ENCODE assay signal across 26 cellular contexts in genomic region chr17:8707232-8707590, GRCh38. TPM values are rescaled to one million over a fixed set of nuclear protein-coding genes. Genes with fewer than 3 reads are reported as not detected.
DNase-seq lines count a peak whose midpoint lies in the region; ATAC-seq and TF ChIP-seq lines count a peak whose summit lies in the region.
"Had no signal": no experiment of that assay in that cellular context is flagged by ENCODE, and none has a peak within 500 bp of the region (broad histone marks: within the 10 kb centered on the region; RNA-seq: fewer than 3 reads in every experiment).

No MANE protein-coding gene starts in this region.

- no peaks in the 10 kb centered on the region for H3K27me3 ChIP-seq in heart right ventricle
- no peaks in the 10 kb centered on the region for H3K27me3 ChIP-seq in trophoblast cell (ENCODE audit: insufficient read depth, low read length)
- H3K27me3 ChIP-seq in psoas muscle (ENCODE audit: insufficient read depth in 3 of 3, low read length in 2 of 3): peaks cover 0 to 10% (median 0%) of the 10 kb centered on the region in 3 donors
- H3K27me3 ChIP-seq: gastroesophageal sphincter, neutrophil, suprapubic skin had no signal

- H4K12ac ChIP-seq in trophoblast cell (ENCODE audit: low read depth, low read length): no peak overlapping the region

- intact Hi-C loops in heart right ventricle (cut with DNase I) (no loop called here), psoas muscle (cut with DNase I) (no loop called here)

- H2AK5ac ChIP-seq in trophoblast cell (ENCODE audit: low read length): no peak overlapping the region

- H2BK120ac ChIP-seq in trophoblast cell (ENCODE audit: insufficient read depth, low read length, poor library complexity): peak overlapping the region; percentile 54

- H3K27ac ChIP-seq in heart right ventricle (peak overlapping the region in 6 of 10 donors; percentile 30 to 74 (median 56)), trophoblast cell (ENCODE audit: low read depth, low read length) (peak overlapping the region; percentile 92), psoas muscle (no peak overlapping the region)
- H3K27ac ChIP-seq: gastroesophageal sphincter, neutrophil, prostate gland, suprapubic skin had no signal

- no peak overlapping the region for H2AFZ ChIP-seq in trophoblast cell (ENCODE audit: insufficient read depth, low read length, poor library complexity)

- H2BK12ac ChIP-seq in trophoblast cell (ENCODE audit: low read length): peak overlapping the region; percentile 10

- H3K23ac ChIP-seq in trophoblast cell (ENCODE audit: low read length): no peak overlapping the region

- H3K4me3 ChIP-seq in heart right ventricle (no peak overlapping the region), trophoblast cell (ENCODE audit: low read depth, low read length) (no peak overlapping the region), psoas muscle (no peak overlapping the region)
- H3K4me3 ChIP-seq: gastroesophageal sphincter, prostate gland, suprapubic skin had no signal

- H3K4me2 ChIP-seq in trophoblast cell (ENCODE audit: low read length): no peak overlapping the region

- H3K4me1 ChIP-seq in heart right ventricle (peaks cover 0 to 30% (median 9%) of the 10 kb centered on the region in 9 donors), trophoblast cell (ENCODE audit: control insufficient read depth in 1 of 2, insufficient read depth in 2 of 2, low read length in 2 of 2) (peaks cover 20% of the 10 kb centered on the region in 2 experiments), psoas muscle (no peaks in the 10 kb centered on the region)
- H3K4me1 ChIP-seq: prostate gland, suprapubic skin had no signal

- H3K36me3 ChIP-seq in heart right ventricle (no peaks in the 10 kb centered on the region), trophoblast cell (ENCODE audit: control insufficient read depth in 1 of 2, insufficient read depth in 2 of 2, low read length in 2 of 2) (no peaks in the 10 kb centered on the region), psoas muscle (ENCODE audit: insufficient read depth in 1 of 2, low read depth in 1 of 2) (no peaks in the 10 kb centered on the region)
- H3K36me3 ChIP-seq: gastroesophageal sphincter, neutrophil, prostate gland, suprapubic skin had no signal

- no peak for TF ChIP-seq CTCF in AG09319 (IDR thresholded peaks at IDR 0.05; ENCODE audit: low read depth, low read length)
- TF ChIP-seq CTCF in heart right ventricle (IDR thresholded peaks at IDR 0.05): no peak
- no peak for TF ChIP-seq CTCF in psoas muscle (IDR thresholded peaks at IDR 0.05)

- no peak overlapping the region for H3K4ac ChIP-seq in trophoblast cell (ENCODE audit: low read depth, low read length)

- H3K79me1 ChIP-seq in trophoblast cell (ENCODE audit: low read length): peaks cover 13% of the 10 kb centered on the region

- H3K9me3 ChIP-seq in heart right ventricle (peaks cover 0 to 11% (median 0%) of the 10 kb centered on the region in 11 donors), trophoblast cell (ENCODE audit: insufficient read depth, low read depth, low read length) (peaks cover 5% of the 10 kb centered on the region), psoas muscle (no peaks in the 10 kb centered on the region)
- H3K9me3 ChIP-seq: gastroesophageal sphincter, neutrophil, prostate gland, suprapubic skin had no signal

- DNase-seq in AG09319 (ENCODE audit: extremely low read depth, low read depth): peak; percentile 3
- peak; percentile 43 for DNase-seq in NCI-H82 treated with DMSO at 0.1 percent for 48 hours (lab: John Stamatoyannopoulos, UW; ENCODE audit: unreplicated experiment)
- DNase-seq in heart right ventricle: no peak
- DNase-seq in trophoblast cell: no peak
- no peak for DNase-seq in psoas muscle
- no peak for DNase-seq in putamen (ENCODE audit: low spot score)
- DNase-seq in iPS-NIHi11 (ENCODE audit: low spot score): no peak
- DNase-seq: activated CD4-positive, alpha-beta T cell treated with anti-CD3 and anti-CD28 coated beads, Interleukin-2, amount 50 U/mL, for 4 hours; activated CD8-positive, alpha-beta memory T cell treated with anti-CD3 and anti-CD28 coated beads, Interleukin-2, amount 50 U/mL, for 4 hours; effector CD8-positive, alpha-beta T cell; HFFc6; mammary epithelial cell; NCI-H1105 treated with DMSO at 0.1 percent for 48 hours; NCI-H2029; small intestine had no signal

- no peak overlapping the region for H3K18ac ChIP-seq in trophoblast cell (ENCODE audit: low read length)

- peaks cover 2% of the 10 kb centered on the region for H3K79me2 ChIP-seq in trophoblast cell (ENCODE audit: control insufficient read depth, insufficient read depth, low read length, poor library complexity)

- H3K9ac ChIP-seq in trophoblast cell (ENCODE audit: low read length): no peak overlapping the region

- peak overlapping the region; percentile 76 for H4K91ac ChIP-seq in trophoblast cell (ENCODE audit: low read depth, low read length)

- WGBS in heart right ventricle, 2 donors: 69 to 71% methylated on average over 5 of the region's 5 CpGs
- WGBS in trophoblast cell (ENCODE audit: extremely low coverage, insufficient coverage, insufficient read length): no CpG with 5 or more reads among the region's 5 CpGs
- WGBS in psoas muscle, 3 donors: 42 to 58% (median 49%) methylated on average over 5 of the region's 5 CpGs

- no peak overlapping the region for H3K14ac ChIP-seq in trophoblast cell (ENCODE audit: low read length)

- ATAC-seq in heart right ventricle: peak in 4 of 8 donors; percentile 17 to 56 (median 38)
- ATAC-seq in GM21737 (IDR thresholded peaks at IDR 0.05; ENCODE audit: unreplicated experiment): no peak
- ATAC-seq in psoas muscle: no peak
- ATAC-seq: activated T-helper 17 cell treated with anti-CD3 and anti-CD28 coated beads, Interleukin-2, amount 50 U/mL, for 72 hours; gastroesophageal sphincter; stimulated activated memory B cell treated with anti-CD40 and anti-IgM and Interleukin-4, amounts not matched to agents 10 μg/mL and 1 μg/mL and 100 μg/mL, for 72 hours had no signal

- H4K8ac ChIP-seq in trophoblast cell (ENCODE audit: low read depth, low read length): no peak overlapping the region

- H2BK5ac ChIP-seq in trophoblast cell (ENCODE audit: low read depth, low read length, poor library complexity): peak overlapping the region; percentile 28

RNA-seq across cellular contexts. Expression of gene CCDC42, which starts 37.4 kb away (rescaled TPM):
- total RNA-seq in heart right ventricle (under 1 TPM in 1 of 10 donors, not detected in 9; 0.30 TPM), psoas muscle (not detected)
- polyA plus RNA-seq in heart right ventricle (not detected), psoas muscle (not detected)
- polyA plus RNA-seq in trophoblast cell (2013): 0.19 and 0.25 TPM in 2 replicates
- total RNA-seq: Daoy, gastroesophageal sphincter, HFFc6, M059J, mammary epithelial cell, myocyte, suprapubic skin had no signal
- polyA plus RNA-seq: esophagus, mammary epithelial cell, small intestine had no signal

RNA-seq across cellular contexts. Expression of gene SPDYE4, which starts 51.1 kb away (rescaled TPM):
- total RNA-seq in heart right ventricle (not detected), psoas muscle (not detected)
- polyA plus RNA-seq in heart right ventricle (not detected), psoas muscle (not detected)
- not detected in 2 replicates for polyA plus RNA-seq in trophoblast cell (2013)
- total RNA-seq: activated T-helper 17 cell treated with anti-CD3 and anti-CD28 coated beads, Interleukin-2, amount 50 U/mL, for 72 hours; Daoy; gastroesophageal sphincter; HFFc6; M059J; mammary epithelial cell; myocyte; suprapubic skin had no signal
- polyA plus RNA-seq: esophagus, mammary epithelial cell, small intestine had no signal

Comparison
In these comparisons a context has a peak if more than half of its experiments do, and no peak if none do; other contexts are left out.
1. DNase-seq: peak in AG09319 (single experiment) and NCI-H82 treated with DMSO at 0.1 percent for 48 hours (single experiment); none in heart right ventricle (0 of 2), trophoblast cell (0 of 2), psoas muscle (0 of 2), putamen (single experiment) and iPS-NIHi11 (single experiment).